1 cellular context compared by ENCODE assay signal in the genomic region with DNA sequence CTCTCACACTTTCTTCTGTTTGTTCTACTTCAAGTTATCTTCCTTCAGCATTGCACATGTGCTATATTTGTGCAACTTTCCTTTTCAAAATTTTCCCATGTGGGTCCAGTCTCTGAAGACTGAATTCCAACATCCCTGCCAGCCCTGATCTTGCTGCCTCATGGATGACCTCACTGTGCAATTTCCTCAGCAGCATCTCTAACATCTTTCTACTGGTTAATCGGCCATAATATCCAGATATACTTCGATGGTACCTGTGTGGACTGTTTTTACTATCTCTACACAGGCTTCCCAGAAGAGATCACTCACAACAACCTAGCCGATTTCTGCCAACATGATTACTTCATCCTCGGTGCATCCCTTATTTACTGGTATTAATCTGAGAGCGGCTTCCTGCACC.
TF ChIP-seq lines count a peak whose summit lies in the region.

No MANE protein-coding gene starts in this region.

TF ChIP-seq in SK-N-SH treated with all-trans-retinoic acid at 6 μM for 48 hours, 23 proteins besides CTCF, POLR2A, EP300 and RAD21 (continued from another document):
- TF ChIP-seq, protein P1, sequence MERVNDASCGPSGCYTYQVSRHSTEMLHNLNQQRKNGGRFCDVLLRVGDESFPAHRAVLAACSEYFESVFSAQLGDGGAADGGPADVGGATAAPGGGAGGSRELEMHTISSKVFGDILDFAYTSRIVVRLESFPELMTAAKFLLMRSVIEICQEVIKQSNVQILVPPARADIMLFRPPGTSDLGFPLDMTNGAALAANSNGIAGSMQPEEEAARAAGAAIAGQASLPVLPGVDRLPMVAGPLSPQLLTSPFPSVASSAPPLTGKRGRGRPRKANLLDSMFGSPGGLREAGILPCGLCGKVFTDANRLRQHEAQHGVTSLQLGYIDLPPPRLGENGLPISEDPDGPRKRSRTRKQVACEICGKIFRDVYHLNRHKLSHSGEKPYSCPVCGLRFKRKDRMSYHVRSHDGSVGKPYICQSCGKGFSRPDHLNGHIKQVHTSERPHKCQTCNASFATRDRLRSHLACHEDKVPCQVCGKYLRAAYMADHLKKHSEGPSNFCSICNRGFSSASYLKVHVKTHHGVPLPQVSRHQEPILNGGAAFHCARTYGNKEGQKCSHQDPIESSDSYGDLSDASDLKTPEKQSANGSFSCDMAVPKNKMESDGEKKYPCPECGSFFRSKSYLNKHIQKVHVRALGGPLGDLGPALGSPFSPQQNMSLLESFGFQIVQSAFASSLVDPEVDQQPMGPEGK (CRISPR knock-in tag; IDR thresholded peaks at IDR 0.05; ENCODE audit: borderline replicate concordance) = no peak
